Comparison of ENCODE assay signal across 7 cellular contexts in the genomic region with DNA sequence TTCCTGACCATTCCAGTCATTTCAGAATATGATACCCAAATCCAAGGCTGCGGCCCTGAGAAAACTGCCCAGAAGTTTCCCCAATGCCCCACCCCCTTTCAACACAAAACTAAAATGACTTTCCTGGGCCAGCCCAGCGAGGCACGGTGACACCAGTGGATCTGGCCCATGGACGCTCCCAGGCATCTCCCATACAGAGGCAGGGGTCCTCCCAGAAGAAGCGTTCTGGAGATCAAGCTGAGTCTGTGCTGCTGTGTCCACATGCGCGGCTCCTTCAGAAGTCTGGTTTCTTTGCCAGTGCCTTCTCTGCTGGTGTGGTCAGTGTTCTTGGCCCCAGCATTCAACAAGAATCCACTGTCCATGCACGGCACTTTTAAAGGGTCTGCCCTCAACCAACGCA.
"Had no signal": no experiment of that assay in that cellular context is flagged by ENCODE, and none has a peak within 500 bp of the region (broad histone marks: within the 10 kb centered on the region; RNA-seq: fewer than 3 reads in every experiment).

No MANE protein-coding gene starts in this region.

- H3K4me3 ChIP-seq: K562 had no signal

- H3K4me3 Mint-ChIP-seq: IgD-negative memory B cell had no signal

- H3K36me3 Mint-ChIP-seq: IgD-negative memory B cell had no signal

- DNase-seq: IMR-90, KBM-7, KG1 had no signal

- H3K27ac ChIP-seq: HL-60 had no signal

- H3K27ac Mint-ChIP-seq: IgD-negative memory B cell had no signal

- ATAC-seq: HepG2 had no signal
